25 cellular contexts compared by ENCODE assay signal in the genomic region with DNA sequence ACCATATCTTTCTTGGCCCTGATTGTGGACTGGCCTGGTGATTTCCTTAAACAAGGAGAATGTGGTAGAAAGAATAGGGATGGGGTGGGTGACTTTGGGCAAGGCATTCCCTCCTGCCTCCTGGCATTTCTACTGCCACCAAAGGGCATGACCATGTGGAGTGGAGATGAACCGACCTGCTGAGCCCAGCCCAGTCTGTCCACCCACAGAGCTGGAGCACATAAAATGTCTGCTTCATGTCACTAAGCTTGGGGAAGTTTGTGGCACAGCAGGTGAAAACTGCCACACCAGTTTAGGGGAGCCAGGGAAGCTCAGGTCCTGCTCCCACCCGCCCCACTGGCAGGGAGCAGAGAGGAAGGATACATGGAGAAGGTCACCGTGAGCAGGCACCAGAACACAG. TPM values are rescaled to one million over a fixed set of nuclear protein-coding genes. Genes with fewer than 3 reads are reported as not detected.
"Had no signal": no experiment of that assay in that cellular context is flagged by ENCODE, and none has a peak within 500 bp of the region (broad histone marks: within the 10 kb centered on the region; RNA-seq: fewer than 3 reads in every experiment).

No MANE protein-coding gene starts in this region.

- H3K27me3 ChIP-seq: gastrocnemius medialis, right atrium auricular region, spleen, tibial nerve, upper lobe of left lung had no signal

- H3K4me1 ChIP-seq: prostate gland had no signal

- DNase-seq: cortex of kidney; effector memory CD8-positive, alpha-beta T cell; foreskin fibroblast; gastrocnemius medialis; head of caudate nucleus; left ventricle myocardium superior; lower lobe of right lung; nucleus accumbens; spleen; stimulated activated CD4-positive, alpha-beta T cell treated with anti-CD3 and anti-CD28 coated beads, Interleukin-4, amount 100 ng/mL, for 4 hours; stimulated activated naive CD8-positive, alpha-beta T cell treated with anti-CD3 and anti-CD28 coated beads, Interleukin-15, Interleukin-2, amounts not matched to agents 100 U/mL and 50 U/mL, for 24 hours; upper lobe of left lung had no signal

- H3K9me3 ChIP-seq: prostate gland had no signal

- ATAC-seq: effector memory CD8-positive, alpha-beta T cell; gastrocnemius medialis; left ventricle myocardium superior; lower lobe of right lung; naive thymus-derived CD8-positive, alpha-beta T cell; stimulated activated memory B cell treated with anti-CD40 and anti-IgM and Interleukin-4, amounts not matched to agents 10 μg/mL and 1 μg/mL and 100 μg/mL, for 72 hours; stimulated activated naive CD8-positive, alpha-beta T cell treated with anti-CD3 and anti-CD28 coated beads, Interleukin-15, Interleukin-2, amounts not matched to agents 100 U/mL and 50 U/mL, for 24 hours had no signal

- H3K4me3 Mint-ChIP-seq: effector memory CD8-positive, alpha-beta T cell; naive thymus-derived CD8-positive, alpha-beta T cell; stimulated activated memory B cell treated with anti-CD40 and anti-IgM and Interleukin-4, amounts not matched to agents 10 μg/mL and 1 μg/mL and 100 μg/mL, for 72 hours had no signal

- H3K36me3 ChIP-seq: lower lobe of right lung, prostate gland, right atrium auricular region, thoracic aorta had no signal

- FAIRE-seq: endometrium, keratinocyte, urothelium cell line had no signal

- H3K27ac ChIP-seq: gastrocnemius medialis, lower lobe of right lung, prostate gland, right atrium auricular region, skin epidermis, spleen, thoracic aorta, tibial nerve, upper lobe of left lung had no signal

- H3K27ac Mint-ChIP-seq: effector memory CD8-positive, alpha-beta T cell; naive thymus-derived CD8-positive, alpha-beta T cell; stimulated activated memory B cell treated with anti-CD40 and anti-IgM and Interleukin-4, amounts not matched to agents 10 μg/mL and 1 μg/mL and 100 μg/mL, for 72 hours had no signal

- H3K4me3 ChIP-seq: gastrocnemius medialis, lower lobe of right lung, prostate gland, right atrium auricular region, skin epidermis, spleen, thoracic aorta, tibial nerve, upper lobe of left lung had no signal

- H3K27me3 Mint-ChIP-seq: effector memory CD8-positive, alpha-beta T cell; naive thymus-derived CD8-positive, alpha-beta T cell; stimulated activated memory B cell treated with anti-CD40 and anti-IgM and Interleukin-4, amounts not matched to agents 10 μg/mL and 1 μg/mL and 100 μg/mL, for 72 hours had no signal

RNA-seq across cellular contexts. Expression of a gene that starts 38.1 kb away (rescaled TPM):
- total RNA-seq: dermis microvascular lymphatic vessel endothelial cell, glomerular endothelial cell, left ventricle myocardium superior, myocyte, prostate gland, right atrium auricular region had no signal
